Comparison of ENCODE assay signal across 1 cellular context in genomic region chr17:38799501-38800236, GRCh38.
TF ChIP-seq lines count a peak whose summit lies in the region.

PIP4K2B (minus strand) TSS chr17:38799556; CDS start chr17:38799424, 132 bp downstream.

TF ChIP-seq in GM23338, 12 proteins besides CTCF, POLR2A, EP300 and RAD21:
- no peak for TF ChIP-seq NANOG (IDR thresholded peaks at IDR 0.05; ENCODE audit: borderline replicate concordance)
- TF ChIP-seq EZH2 (IDR thresholded peaks at IDR 0.05; ENCODE audit: low read depth, unreplicated experiment) = no peak
- TF ChIP-seq CREB1 (CRISPR knock-in tag; IDR thresholded peaks at IDR 0.05; ENCODE audit: low read depth) = peak; percentile 36; the same call in 1 of the 2 replicates
- peak; percentile 39; the same call in 1 of the 2 replicates for TF ChIP-seq ETS1 (IDR thresholded peaks at IDR 0.05)
- TF ChIP-seq POLR2AphosphoS5 (IDR thresholded peaks at IDR 0.05; ENCODE audit: low read depth) = peak; percentile 59
- no peak for TF ChIP-seq REST (IDR thresholded peaks at IDR 0.05; ENCODE audit: unreplicated experiment)
